Comparison of ENCODE assay signal across 1 cellular context in genomic region chr12:1820191-1820599, GRCh38.
TF ChIP-seq lines count a peak whose summit lies in the region.

TSS of gene LRTM2 (plus strand) at chr12:1820565. CDS start at chr12:1828149, 7,584 bp downstream.

TF ChIP-seq in GM23338, 12 proteins besides CTCF, POLR2A, EP300 and RAD21 (continued from another document):
- TF ChIP-seq EZH2phosphoT487 (IDR thresholded peaks at IDR 0.05; ENCODE audit: unreplicated experiment) (no peak), ZNF462 (CRISPR knock-in tag; IDR thresholded peaks at IDR 0.05) (no peak), JUNB (IDR thresholded peaks at IDR 0.05; ENCODE audit: unreplicated experiment) (no peak)
